ENCODE assay signal across 13 cellular contexts in the genomic region with DNA sequence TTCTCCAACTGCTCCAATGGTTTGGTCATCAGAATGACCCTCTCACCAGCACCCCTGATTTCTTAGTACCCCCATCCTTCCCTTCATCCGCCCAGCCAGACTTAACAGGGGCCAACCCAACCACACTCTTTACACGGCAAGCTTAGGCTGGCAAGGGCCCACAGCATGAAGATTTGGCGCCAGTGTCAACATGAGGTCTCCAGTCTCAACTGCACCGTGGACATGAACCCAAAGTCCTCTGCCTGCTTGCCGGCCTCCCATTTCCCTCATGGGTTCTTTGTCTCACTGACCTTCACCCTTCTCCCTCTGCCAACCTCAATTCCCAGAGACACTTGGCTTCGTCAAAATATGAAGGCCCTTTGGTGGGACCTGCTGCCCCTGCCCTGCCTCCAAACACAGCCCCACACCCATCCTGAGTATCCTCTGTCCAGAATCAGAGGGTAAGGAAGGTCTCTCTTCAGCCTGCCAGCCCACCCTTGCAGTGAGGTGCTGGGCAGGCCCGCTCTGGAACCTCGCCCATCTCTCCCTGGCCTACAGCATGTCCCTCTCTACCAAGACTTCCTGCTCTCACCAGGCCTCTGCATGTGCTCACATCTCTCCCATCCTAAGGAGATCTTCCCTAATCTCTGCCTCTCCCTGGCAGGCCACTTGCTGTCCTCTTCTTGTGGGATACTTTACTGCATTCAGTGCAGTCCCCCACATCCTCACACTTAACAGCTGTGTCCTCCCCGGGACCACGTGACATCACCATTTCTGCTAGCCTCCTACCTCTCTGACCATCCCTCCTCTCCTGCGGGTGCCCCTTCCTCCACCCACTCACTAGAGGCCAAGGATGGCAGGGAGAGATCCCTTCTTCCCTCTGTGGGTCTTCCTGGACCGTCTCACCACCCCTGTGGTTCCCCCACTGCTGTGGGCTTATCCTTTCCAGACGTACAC.
DNase-seq lines count a peak whose midpoint lies in the region; ATAC-seq and TF ChIP-seq lines count a peak whose summit lies in the region.
"Had no signal": no experiment of that assay in that cellular context is flagged by ENCODE, and none has a peak within 500 bp of the region (broad histone marks: within the 10 kb centered on the region; RNA-seq: fewer than 3 reads in every experiment).

No MANE protein-coding gene starts in this region.

- peaks cover 33% of the 10 kb centered on the region for H3K4me1 Mint-ChIP-seq in activated CD4-positive, alpha-beta memory T cell treated with anti-CD3 and anti-CD28 coated beads, Interleukin-2, amount 10 ng/mL, durations not matched to agents 7 days and 5 days

- H2BK12ac ChIP-seq in neuronal stem cell (ENCODE audit: low read length), result peak overlapping the region; percentile 52

- POLR2A ChIA-PET in activated CD4-positive, alpha-beta memory T cell treated with anti-CD3 and anti-CD28 coated beads, Interleukin-2, amount 10 ng/mL, durations not matched to agents 7 days and 5 days (lab: Charles Lee), result no interaction called here

- H2AFZ ChIP-seq in ACC112 (ENCODE audit: low read length, unreplicated experiment) (peak overlapping the region; percentile 10), mammary epithelial cell (ENCODE audit: low read depth, low read length) (peak overlapping the region; percentile 46), neuronal stem cell (ENCODE audit: low read length) (no peak overlapping the region)

- H2AK5ac ChIP-seq in neuronal stem cell (ENCODE audit: low read depth, low read length), result peak overlapping the region; percentile 41

- no peaks in the 10 kb centered on the region for H3K79me1 ChIP-seq in neuronal stem cell (ENCODE audit: low read depth, low read length)

- no peak overlapping the region for H4K8ac ChIP-seq in neuronal stem cell (ENCODE audit: low read depth, low read length)

- no peak overlapping the region for H3K27ac Mint-ChIP-seq in activated CD4-positive, alpha-beta memory T cell treated with anti-CD3 and anti-CD28 coated beads, Interleukin-2, amount 10 ng/mL, durations not matched to agents 7 days and 5 days

- dilution Hi-C loops in mammary epithelial cell (cut with HindIII; ENCODE audit: low sequenced_read_pairs), result no loop called here

- H3K27me3 Mint-ChIP-seq in activated CD4-positive, alpha-beta memory T cell treated with anti-CD3 and anti-CD28 coated beads, Interleukin-2, amount 10 ng/mL, durations not matched to agents 7 days and 5 days, result peaks cover 20% of the 10 kb centered on the region

- H3K36me3 Mint-ChIP-seq in activated CD4-positive, alpha-beta memory T cell treated with anti-CD3 and anti-CD28 coated beads, Interleukin-2, amount 10 ng/mL, durations not matched to agents 7 days and 5 days (ENCODE audit: low read depth), result no peaks in the 10 kb centered on the region

- H3K4me3 ChIP-seq in ACC112 (ENCODE audit: low read depth, low read length) (peak overlapping the region; percentile 62), mammary epithelial cell (replicated peaks in 1 of 3; ENCODE audit: insufficient read depth in 1 of 3, low read depth in 2 of 3, low read length in 3 of 3) (no peak overlapping the region), neuronal stem cell (ENCODE audit: low read length in 2 of 2) (no peak overlapping the region)
- H3K4me3 ChIP-seq: heart left ventricle had no signal

- H3K14ac ChIP-seq in neuronal stem cell (ENCODE audit: low read length), result peak overlapping the region; percentile 32

- WGBS in mammary epithelial cell (ENCODE audit: low coverage, missing lambda C conversion rate), result 65% methylated on average over 13 of the region's 13 CpGs
- no CpG with 5 or more reads among the region's 13 CpGs for WGBS in neuronal stem cell (ENCODE audit: extremely low coverage in 2 of 2, insufficient read length in 2 of 2, insufficient replicate concordance in 1 of 2), 2 donors

- H3K9me3 ChIP-seq in mammary epithelial cell (replicated peaks; ENCODE audit: insufficient read depth, low read length) (no peaks in the 10 kb centered on the region), neuronal stem cell (replicated peaks in 1 of 2; ENCODE audit: control insufficient read depth in 2 of 2, insufficient read depth in 1 of 2, low read depth in 1 of 2, low read length in 2 of 2) (no peaks in the 10 kb centered on the region)
- H3K9me3 ChIP-seq: BE2C, heart left ventricle, left lung had no signal

- H2BK5ac ChIP-seq in neuronal stem cell (ENCODE audit: low read length), result no peak overlapping the region

- H3K4me2 ChIP-seq in mammary epithelial cell (ENCODE audit: insufficient read depth, low read depth, low read length), result peak overlapping the region; percentile 16
- no peak overlapping the region for H3K4me2 ChIP-seq in neuronal stem cell (ENCODE audit: insufficient read depth, low read length, poor library complexity, severe bottlenecking)

- H3K18ac ChIP-seq in neuronal stem cell (ENCODE audit: low read length), result peak overlapping the region; percentile 65

- H3K27ac ChIP-seq in ACC112 (ENCODE audit: low read depth, low read length) (peak overlapping the region; percentile 82), mammary epithelial cell (ENCODE audit: insufficient read depth, low read depth, low read length) (peak overlapping the region; percentile 51), neuronal stem cell (replicated peaks; ENCODE audit: low read length) (no peak overlapping the region)

- in situ Hi-C loops in mammary epithelial cell (cut with MboI; ENCODE audit: low sequenced_read_pairs in 2 of 2), result no loop called here
- in situ Hi-C loops in GM13976 (cut with MboI; ENCODE audit: low sequenced_read_pairs, unreplicated experiment), result no loop called here

- H3K4me1 ChIP-seq in ACC112 (ENCODE audit: control insufficient read depth, insufficient read depth, low read length, unreplicated experiment) (peaks cover 52% of the 10 kb centered on the region), mammary epithelial cell (ENCODE audit: insufficient read depth, low read length) (peaks cover 43% of the 10 kb centered on the region), neuronal stem cell (ENCODE audit: control insufficient read depth in 2 of 2, insufficient read depth in 1 of 2, low read depth in 1 of 2, low read length in 2 of 2) (peaks cover 25 to 27% of the 10 kb centered on the region in 2 donors)

- no peaks in the 10 kb centered on the region for H3K36me3 ChIP-seq in ACC112 (ENCODE audit: insufficient read depth, low read length)
- no peaks in the 10 kb centered on the region for H3K36me3 ChIP-seq in mammary epithelial cell (ENCODE audit: insufficient read depth, low read length)
- H3K36me3 ChIP-seq in neuronal stem cell (replicated peaks in 1 of 2; ENCODE audit: control insufficient read depth in 2 of 2, insufficient read depth in 2 of 2, low read length in 2 of 2), result no peaks in the 10 kb centered on the region
- H3K36me3 ChIP-seq: BE2C, heart left ventricle, left lung had no signal

- no peak overlapping the region for H3K4ac ChIP-seq in neuronal stem cell (ENCODE audit: low read length)

- BruUV-seq in mammary epithelial cell (replicated peaks; lab: Mats Ljungman, UMichigan), result no TSS peak

- H3K9ac ChIP-seq in mammary epithelial cell (ENCODE audit: insufficient read depth, low read length) (no peak overlapping the region), neuronal stem cell (ENCODE audit: low read depth, low read length, poor library complexity) (no peak overlapping the region)

- H4K91ac ChIP-seq in neuronal stem cell (ENCODE audit: low read depth, low read length, poor library complexity), result no peak overlapping the region

- H3K27me3 ChIP-seq in ACC112 (ENCODE audit: insufficient read depth, low read length), result no peaks in the 10 kb centered on the region
- H3K27me3 ChIP-seq in mammary epithelial cell (ENCODE audit: insufficient read depth, low read length), result no peaks in the 10 kb centered on the region
- peaks cover 0 to 5% (median 4%) of the 10 kb centered on the region in 3 experiments for H3K27me3 ChIP-seq in neuronal stem cell (ENCODE audit: control insufficient read depth in 3 of 3, insufficient read depth in 3 of 3, low read depth in 1 of 3, low read length in 3 of 3)
- H3K27me3 ChIP-seq: BE2C, heart left ventricle had no signal

- H3K79me2 ChIP-seq in ACC112 (ENCODE audit: control insufficient read depth, insufficient read depth, low read length, unreplicated experiment) (peaks cover 17% of the 10 kb centered on the region), mammary epithelial cell (ENCODE audit: insufficient read depth, low read length) (no peaks in the 10 kb centered on the region)

- H3K4me3 Mint-ChIP-seq in activated CD4-positive, alpha-beta memory T cell treated with anti-CD3 and anti-CD28 coated beads, Interleukin-2, amount 10 ng/mL, durations not matched to agents 7 days and 5 days, result no peak overlapping the region

- H3K23ac ChIP-seq in neuronal stem cell (ENCODE audit: low read depth, low read length, poor library complexity), result no peak overlapping the region

- DNase-seq in HCEC 1CT, result peak; percentile 7
- DNase-seq in mammary epithelial cell, result no peak
- DNase-seq in neuronal stem cell (ENCODE audit: low spot score), result no peak
- no peak for DNase-seq in Ammon's horn (ENCODE audit: low spot score)
- DNase-seq in GM13976 (ENCODE audit: low spot score), result no peak
- no peak for DNase-seq in activated CD4-positive, alpha-beta memory T cell treated with anti-CD3 and anti-CD28 coated beads, Interleukin-2, amount 10 ng/mL, durations not matched to agents 7 days and 5 days
- DNase-seq: BE2C, NCI-H1417, nucleus accumbens had no signal

- no peaks in the 10 kb centered on the region for H4K20me1 ChIP-seq in mammary epithelial cell (ENCODE audit: insufficient read depth, low read length)

- H2BK15ac ChIP-seq in neuronal stem cell (ENCODE audit: low read length), result peak overlapping the region; percentile 54

- no peak for TF ChIP-seq CTCF in mammary epithelial cell (conservative IDR thresholded peaks at IDR 0.05 in 1 of 2, IDR thresholded peaks at IDR 0.05 in 1 of 2; ENCODE audit: extremely low read depth in 1 of 2, insufficient read depth in 1 of 2, low read depth in 1 of 2, low read length in 2 of 2)
- TF ChIP-seq CTCF in GM13976 (IDR thresholded peaks at IDR 0.05; ENCODE audit: borderline replicate concordance, control extremely low read depth, extremely low read depth, insufficient read depth, missing control alignments), result no peak

- H2BK120ac ChIP-seq in neuronal stem cell (ENCODE audit: low read depth, low read length), result peak overlapping the region; percentile 3

- H3K9me3 Mint-ChIP-seq in activated CD4-positive, alpha-beta memory T cell treated with anti-CD3 and anti-CD28 coated beads, Interleukin-2, amount 10 ng/mL, durations not matched to agents 7 days and 5 days, result no peaks in the 10 kb centered on the region

- ATAC-seq in GM18868 (IDR thresholded peaks at IDR 0.05; ENCODE audit: unreplicated experiment), result no peak

- intact Hi-C loops in mammary epithelial cell (cut with micrococcal nuclease), result no loop called here

- CTCF ChIA-PET in mammary epithelial cell (lab: Charles Lee; ENCODE audit: low non-redundant PET), result no interaction called here
- CTCF ChIA-PET in activated CD4-positive, alpha-beta memory T cell treated with anti-CD3 and anti-CD28 coated beads, Interleukin-2, amount 10 ng/mL, durations not matched to agents 7 days and 5 days (lab: Charles Lee), result no interaction called here
